8 cellular contexts compared by ENCODE assay signal in the genomic region with DNA sequence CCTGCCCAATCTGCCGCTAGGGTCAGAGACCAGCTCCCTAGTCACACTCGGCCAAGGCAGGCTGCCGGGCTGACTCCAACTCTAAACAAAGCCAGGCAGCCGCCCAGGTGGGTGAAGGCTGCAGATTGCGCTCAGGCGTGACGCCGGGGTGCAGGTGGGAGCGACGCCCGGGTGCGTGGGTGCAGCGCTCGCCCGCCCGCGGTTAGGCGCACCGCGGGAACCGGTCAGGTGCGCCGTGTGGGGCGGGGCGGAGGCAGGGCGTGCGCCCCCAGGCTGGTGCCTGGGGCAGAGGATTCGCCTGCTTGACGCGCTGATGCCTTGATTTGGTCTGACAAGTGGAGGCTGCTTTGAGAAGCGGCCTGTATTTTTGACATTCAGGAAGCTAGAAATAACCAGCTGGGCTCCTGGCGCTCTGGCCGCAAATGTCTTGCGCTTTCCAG.
DNase-seq lines count a peak whose midpoint lies in the region; ATAC-seq and TF ChIP-seq lines count a peak whose summit lies in the region.

No MANE protein-coding gene starts in this region.

- TF ChIP-seq EP300 in tibial nerve (IDR thresholded peaks at IDR 0.05) = no peak

- peak; percentile 96 for DNase-seq in COLO668 (lab: John Stamatoyannopoulos, UW; ENCODE audit: unreplicated experiment)
- DNase-seq in activated CD4-positive, CD25-positive, alpha-beta regulatory T cell treated with anti-CD3 and anti-CD28 coated beads, Interleukin-2, amount 50 U/mL, for 72 hours = peak; percentile 63
- peak; percentile 63 for DNase-seq in myocyte (ENCODE audit: low read depth)
- no peak for DNase-seq in tibial nerve (ENCODE audit: low spot score in 2 of 2)
- no peak for DNase-seq in NCI-H2029 (lab: John Stamatoyannopoulos, UW)

- H3K36me3 ChIP-seq in duodenal mucosa (ENCODE audit: control insufficient read depth in 1 of 2, insufficient read depth in 2 of 2, low read length in 2 of 2) (no peaks in the 10 kb centered on the region), tibial nerve (no peaks in the 10 kb centered on the region)

- WGBS in tibial nerve, 2 donors = 34 to 36% methylated on average over 29 to 34 of the region's 34 CpGs

- no peak for TF ChIP-seq POLR2A in tibial nerve (IDR thresholded peaks at IDR 0.05)

- H3K4me1 ChIP-seq in duodenal mucosa (ENCODE audit: control insufficient read depth in 1 of 2, insufficient read depth in 2 of 2, low read length in 2 of 2) = peaks cover 41 to 45% of the 10 kb centered on the region in 2 donors
- peaks cover 0 to 55% (median 18%) of the 10 kb centered on the region in 4 donors for H3K4me1 ChIP-seq in tibial nerve

- TF ChIP-seq CTCF in tibial nerve (IDR thresholded peaks at IDR 0.05) = peak in 1 of 5 experiments; percentile 7

- H3K4me3 ChIP-seq in duodenal mucosa (ENCODE audit: low read depth in 1 of 2, low read length in 2 of 2) = peak overlapping the region; percentile 43 to 63
- peak overlapping the region in 2 of 4 donors; percentile 2 to 8 for H3K4me3 ChIP-seq in tibial nerve

- no peak overlapping the region for H3K27ac ChIP-seq in duodenal mucosa (ENCODE audit: low read depth, low read length)
- H3K27ac ChIP-seq in tibial nerve = peak overlapping the region in 3 of 4 donors; percentile 12 to 65 (median 59)

- peak overlapping the region; percentile 3 to 52 for H3K9ac ChIP-seq in duodenal mucosa (ENCODE audit: low read depth in 1 of 2, low read length in 2 of 2)

- H3K27me3 ChIP-seq in duodenal mucosa (ENCODE audit: control insufficient read depth in 1 of 2, insufficient read depth in 2 of 2, low read length in 2 of 2) (no peaks in the 10 kb centered on the region), tibial nerve (peaks cover 0 to 10% of the 10 kb centered on the region in 2 donors)

- ATAC-seq in GM19395 (IDR thresholded peaks at IDR 0.05; ENCODE audit: unreplicated experiment) = peak; percentile 84
- peak; percentile 86 for ATAC-seq in HG03469 (IDR thresholded peaks at IDR 0.05; ENCODE audit: unreplicated experiment)

- H3K9me3 ChIP-seq in duodenal mucosa (ENCODE audit: control insufficient read depth in 1 of 2, low read length in 2 of 2) (no peaks in the 10 kb centered on the region), tibial nerve (no peaks in the 10 kb centered on the region)

Comparison
In these comparisons a context has a peak if more than half of its experiments do, and no peak if none do; other contexts are left out.
1. DNase-seq: peak in COLO668 (single experiment), activated CD4-positive, CD25-positive, alpha-beta regulatory T cell treated with anti-CD3 and anti-CD28 coated beads, Interleukin-2, amount 50 U/mL, for 72 hours (single experiment) and myocyte (single experiment); none in tibial nerve (0 of 2) and NCI-H2029 (single experiment).